ENCODE assay signal across 21 cellular contexts in genomic region chr5:168238422-168238821, GRCh38.
"Had no signal": no experiment of that assay in that cellular context is flagged by ENCODE, and none has a peak within 500 bp of the region (broad histone marks: within the 10 kb centered on the region; RNA-seq: fewer than 3 reads in every experiment).

No MANE protein-coding gene starts in this region.

- H3K27me3 ChIP-seq: breast epithelium, hepatocyte, sigmoid colon had no signal

- H3K79me2 ChIP-seq: hepatocyte had no signal

- H3K9me3 ChIP-seq: breast epithelium, lower lobe of right lung had no signal

- H2AFZ ChIP-seq: hepatocyte had no signal

- H3K4me3 ChIP-seq: breast epithelium, hepatocyte, lower lobe of right lung, sigmoid colon had no signal

- H3K36me3 ChIP-seq: breast epithelium, lower lobe of right lung, sigmoid colon had no signal

- H3K4me2 ChIP-seq: hepatocyte had no signal

- H3K4me1 ChIP-seq: breast epithelium, lower lobe of right lung, sigmoid colon had no signal

- FAIRE-seq: astrocyte, endothelial cell of umbilical vein, islet of Langerhans had no signal

- DNase-seq: activated CD4-positive, alpha-beta T cell treated with anti-CD3 and anti-CD28 coated beads, Interleukin-2, amount 50 U/mL, for 1 hour; activated CD4-positive, CD25-positive, alpha-beta regulatory T cell treated with anti-CD3 and anti-CD28 coated beads, Interleukin-2, amount 50 U/mL, for 72 hours; activated CD8-positive, alpha-beta memory T cell treated with anti-CD3 and anti-CD28 coated beads, Interleukin-2, amount 50 U/mL, for 48 hours; activated effector memory CD4-positive, alpha-beta T cell treated with anti-CD3 and anti-CD28 coated beads, Interleukin-2, amount 50 U/mL, for 16 hours; activated T-cell treated with anti-CD3 and anti-CD28 coated beads, Interleukin-2, amount 50 U/mL, for 72 hours; dermis blood vessel endothelial cell; effector memory CD4-positive, alpha-beta T cell; foreskin fibroblast; left cardiac atrium; lower lobe of right lung; nucleus accumbens; posterior cingulate gyrus; sigmoid colon; stimulated activated naive CD4-positive, alpha-beta T cell; T-helper 2 cell had no signal

- H3K27ac ChIP-seq: breast epithelium, hepatocyte, lower lobe of right lung, sigmoid colon, VCaP had no signal
